ENCODE assay signal across 8 cellular contexts in the genomic region with DNA sequence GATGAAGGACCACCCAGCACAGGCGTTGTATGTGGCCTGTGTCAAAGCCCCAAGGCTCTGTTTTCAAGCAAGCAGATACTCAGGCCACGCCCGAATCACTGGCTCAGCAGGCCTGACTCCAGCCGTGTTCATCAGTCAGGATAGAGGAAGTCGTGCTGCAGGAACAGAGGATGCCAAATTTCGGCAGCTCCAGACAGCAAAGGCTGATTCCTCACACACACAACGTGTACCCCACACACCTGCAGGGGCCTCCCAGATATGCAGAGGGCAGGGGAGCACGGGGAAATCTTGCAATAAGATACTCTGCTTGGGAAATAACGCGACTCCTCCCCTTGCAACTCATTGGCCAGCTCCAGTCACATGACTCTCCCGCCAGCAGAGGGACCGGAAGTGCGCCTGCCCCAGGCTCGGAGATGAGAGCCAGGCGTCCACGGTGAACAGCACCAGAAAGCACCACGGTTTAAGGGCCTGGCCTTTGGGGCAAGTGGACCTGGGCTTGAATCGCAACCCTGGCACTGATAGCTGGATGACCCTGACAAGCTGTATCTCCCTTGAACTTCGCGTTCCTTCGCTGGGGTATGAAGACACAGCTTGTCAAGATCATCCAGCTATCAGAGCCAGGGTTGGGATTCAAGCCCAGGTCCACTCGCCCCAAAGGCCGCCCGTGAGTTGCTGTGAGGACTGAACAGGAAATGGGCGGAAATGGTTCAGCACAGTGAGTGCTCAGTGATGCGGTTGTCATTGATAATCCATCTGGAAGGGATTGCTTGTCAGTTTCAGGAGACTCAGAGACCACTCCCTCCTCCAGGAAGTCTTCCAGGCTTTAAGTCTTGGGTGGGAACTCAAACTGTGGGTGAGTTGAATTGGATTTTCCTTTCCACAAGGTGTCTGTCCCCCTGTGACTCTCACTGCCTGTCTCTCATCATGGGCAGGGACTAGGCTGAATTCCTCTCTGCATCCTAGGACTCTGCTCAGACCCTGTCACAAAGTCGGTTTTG.
DNase-seq lines count a peak whose midpoint lies in the region; ATAC-seq and TF ChIP-seq lines count a peak whose summit lies in the region.

No MANE protein-coding gene starts in this region.

- peak overlapping the region; percentile 70 for H3K9ac ChIP-seq in HCT116 (ENCODE audit: low read length)

- no peaks in the 10 kb centered on the region for H3K36me3 ChIP-seq in HCT116 (ENCODE audit: control insufficient read depth in 1 of 2, insufficient read depth in 2 of 2, low read length in 2 of 2)
- H3K36me3 ChIP-seq in ovary, result no peaks in the 10 kb centered on the region

- CTCF ChIA-PET in HCT116 (lab: Charles Lee), result no interaction called here

- RAD21 ChIA-PET in HCT116 (lab: Charles Lee; ENCODE audit: low non-redundant PET in 1 of 2, low total read pairs in 2 of 2, uncharacterized antibody in 2 of 2, unreplicated experiment in 2 of 2), result no interaction called here

- H3K9me3 ChIP-seq in HCT116 (ENCODE audit: control insufficient read depth in 1 of 2, insufficient read depth in 1 of 2, low read depth in 1 of 2, low read length in 2 of 2) (peaks cover 0 to 3% of the 10 kb centered on the region in 2 experiments; a peak in 1 of 4 replicates), ovary (no peaks in the 10 kb centered on the region)

- H3K9me2 ChIP-seq in HCT116 (ENCODE audit: insufficient read depth), result no peaks in the 10 kb centered on the region

- POLR2A ChIA-PET in HCT116 (lab: Charles Lee), result interaction anchor here (0.9 to 1.4 kb wide), 2 partner anchors 15 to 19 kb away, joined by 3 to 4 read pairs; no protein-coding TSS in a partner anchor

- peak; percentile 70 for DNase-seq in HCT116 (ENCODE audit: low read depth, low spot score)
- DNase-seq in RKO (ENCODE audit: low spot score), result peak; percentile 86
- peak; percentile 24 for DNase-seq in fibroblast of pulmonary artery (ENCODE audit: low read depth)
- peak in 3 of 5 donors; percentile 22 to 40 (median 34) for DNase-seq in ovary
- no peak for DNase-seq in NCI-H345 (lab: John Stamatoyannopoulos, UW)
- DNase-seq in NK-92 treated with Interleukin-12 subunit alpha and Interleukin-12 subunit beta, amount 100 ng/mL, for 24 hours (lab: John Stamatoyannopoulos, UW), result no peak

- H3K79me2 ChIP-seq in HCT116 (ENCODE audit: insufficient read depth, low read length), result no peaks in the 10 kb centered on the region

- TF ChIP-seq POLR2A in HCT116 (IDR thresholded peaks at IDR 0.05; ENCODE audit: borderline replicate concordance, extremely low read depth, insufficient read depth, insufficient read length), result peak; percentile 78
- no peak for TF ChIP-seq POLR2A in ovary (IDR thresholded peaks at IDR 0.05)
- no peak for TF ChIP-seq POLR2A in GM18505 (IDR thresholded peaks at IDR 0.05; ENCODE audit: borderline replicate concordance, extremely low read depth, insufficient read depth, insufficient read length)

- H4K20me1 ChIP-seq in HCT116 (ENCODE audit: insufficient read depth), result no peaks in the 10 kb centered on the region

- TF ChIP-seq EP300 in ovary (IDR thresholded peaks at IDR 0.05), result no peak

- no peak for TF ChIP-seq RAD21 in HCT116 (IDR thresholded peaks at IDR 0.05; ENCODE audit: low read depth)

- 56 to 69% (median 67%) methylated on average over 27 of the region's 27 CpGs for WGBS in ovary, 3 donors

- H3K4me3 ChIP-seq in HCT116 (replicated peaks in 1 of 2; ENCODE audit: low read depth in 1 of 2, low read length in 2 of 2), result peak overlapping the region; percentile 61 to 67
- no peak overlapping the region for H3K4me3 ChIP-seq in fibroblast of pulmonary artery (replicated peaks; ENCODE audit: low read depth, low read length)
- no peak overlapping the region for H3K4me3 ChIP-seq in ovary

- H3K27me3 ChIP-seq in HCT116 (ENCODE audit: insufficient read depth, low read length) (no peaks in the 10 kb centered on the region), ovary (no peaks in the 10 kb centered on the region)

- peak; percentile 87 for ATAC-seq in HCT116
- no peak for ATAC-seq in GM18517 (IDR thresholded peaks at IDR 0.05; ENCODE audit: unreplicated experiment)
- ATAC-seq in GM18505 (IDR thresholded peaks at IDR 0.05; ENCODE audit: unreplicated experiment), result no peak

- no TSS peak for BruUV-seq in HCT116 (replicated peaks; lab: Mats Ljungman, UMichigan)

- H3K4me2 ChIP-seq in HCT116 (ENCODE audit: low read length), result peak overlapping the region; percentile 94

- TF ChIP-seq CTCF in HCT116 (IDR thresholded peaks at IDR 0.05 in 2 of 3, conservative IDR thresholded peaks at IDR 0.05 in 1 of 3; ENCODE audit: borderline replicate concordance in 1 of 3, insufficient read depth in 1 of 3, low read depth in 2 of 3, low read length in 2 of 3) (no peak), fibroblast of pulmonary artery (IDR thresholded peaks at IDR 0.05; ENCODE audit: low read length, missing control alignments) (no peak), ovary (IDR thresholded peaks at IDR 0.05) (no peak)

- peak overlapping the region; percentile 49 for H3K27ac ChIP-seq in HCT116 (ENCODE audit: low read depth, low read length)
- no peak overlapping the region for H3K27ac ChIP-seq in ovary

- peaks cover 0 to 58% of the 10 kb centered on the region in 2 experiments; a peak in 3 of 4 replicates for H3K4me1 ChIP-seq in HCT116 (ENCODE audit: control insufficient read depth in 1 of 2, insufficient read depth in 2 of 2, low read length in 2 of 2)
- no peaks in the 10 kb centered on the region for H3K4me1 ChIP-seq in ovary (ENCODE audit: insufficient read depth)

- peak overlapping the region; percentile 74 for H2AFZ ChIP-seq in HCT116 (ENCODE audit: low read depth, low read length, poor library complexity, severe bottlenecking)

- intact Hi-C loops in HCT116 (cut with micrococcal nuclease), result loop anchor here (5.0 kb wide), 1 partner anchor 255 kb away; no protein-coding TSS in a partner anchor
- intact Hi-C loops in ovary (cut with DNase I), result loop anchor here in 1 of 4 donors (10.0 kb wide), 1 partner anchor 68 kb away; no protein-coding TSS in a partner anchor

TF ChIP-seq in HCT116, 20 proteins besides CTCF, POLR2A, EP300 and RAD21:
- TF ChIP-seq SIN3A (IDR thresholded peaks at IDR 0.05; ENCODE audit: low read depth) (no peak), FOSL1 (IDR thresholded peaks at IDR 0.05; ENCODE audit: low read depth) (no peak), YY1 (IDR thresholded peaks at IDR 0.05; ENCODE audit: extremely low read depth, insufficient replicate concordance, low read depth, low read length) (no peak), CBX3 (IDR thresholded peaks at IDR 0.05; ENCODE audit: low read depth) (0 out of 2 replicates have a peak, but pooled peaks have one; percentile 18), TCF7L2 (IDR thresholded peaks at IDR 0.05; ENCODE audit: borderline replicate concordance, extremely low read depth, insufficient read depth, insufficient read length) (no peak), ZFX (IDR thresholded peaks at IDR 0.05) (peak; percentile 56; the same call in 1 of the 2 replicates), CEBPB (IDR thresholded peaks at IDR 0.05; ENCODE audit: low read depth) (no peak), SP1 (IDR thresholded peaks at IDR 0.05; ENCODE audit: low read depth) (peak; percentile 77), JUND (IDR thresholded peaks at IDR 0.05) (no peak), ZNF274 (IDR thresholded peaks at IDR 0.05; ENCODE audit: low read depth, low read length) (no peak), EGR1 (IDR thresholded peaks at IDR 0.05; ENCODE audit: low read depth) (no peak), EZH2phosphoT487 (IDR thresholded peaks at IDR 0.05; ENCODE audit: borderline replicate concordance) (no peak), EZH2 (IDR thresholded peaks at IDR 0.05) (no peak), SRF (IDR thresholded peaks at IDR 0.05; ENCODE audit: low read depth) (no peak), POLR2AphosphoS5 (IDR thresholded peaks at IDR 0.05; ENCODE audit: low read depth, low read length) (peak; percentile 92)
- TF ChIP-seq, protein P1, sequence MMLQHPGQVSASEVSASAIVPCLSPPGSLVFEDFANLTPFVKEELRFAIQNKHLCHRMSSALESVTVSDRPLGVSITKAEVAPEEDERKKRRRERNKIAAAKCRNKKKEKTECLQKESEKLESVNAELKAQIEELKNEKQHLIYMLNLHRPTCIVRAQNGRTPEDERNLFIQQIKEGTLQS (IDR thresholded peaks at IDR 0.05), result no peak
- TF ChIP-seq, protein P2, sequence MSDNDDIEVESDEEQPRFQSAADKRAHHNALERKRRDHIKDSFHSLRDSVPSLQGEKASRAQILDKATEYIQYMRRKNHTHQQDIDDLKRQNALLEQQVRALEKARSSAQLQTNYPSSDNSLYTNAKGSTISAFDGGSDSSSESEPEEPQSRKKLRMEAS (IDR thresholded peaks at IDR 0.05), result peak; percentile 59; the same call in 1 of the 2 replicates
- TF ChIP-seq, protein P3, sequence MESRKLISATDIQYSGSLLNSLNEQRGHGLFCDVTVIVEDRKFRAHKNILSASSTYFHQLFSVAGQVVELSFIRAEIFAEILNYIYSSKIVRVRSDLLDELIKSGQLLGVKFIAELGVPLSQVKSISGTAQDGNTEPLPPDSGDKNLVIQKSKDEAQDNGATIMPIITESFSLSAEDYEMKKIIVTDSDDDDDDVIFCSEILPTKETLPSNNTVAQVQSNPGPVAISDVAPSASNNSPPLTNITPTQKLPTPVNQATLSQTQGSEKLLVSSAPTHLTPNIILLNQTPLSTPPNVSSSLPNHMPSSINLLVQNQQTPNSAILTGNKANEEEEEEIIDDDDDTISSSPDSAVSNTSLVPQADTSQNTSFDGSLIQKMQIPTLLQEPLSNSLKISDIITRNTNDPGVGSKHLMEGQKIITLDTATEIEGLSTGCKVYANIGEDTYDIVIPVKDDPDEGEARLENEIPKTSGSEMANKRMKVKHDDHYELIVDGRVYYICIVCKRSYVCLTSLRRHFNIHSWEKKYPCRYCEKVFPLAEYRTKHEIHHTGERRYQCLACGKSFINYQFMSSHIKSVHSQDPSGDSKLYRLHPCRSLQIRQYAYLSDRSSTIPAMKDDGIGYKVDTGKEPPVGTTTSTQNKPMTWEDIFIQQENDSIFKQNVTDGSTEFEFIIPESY (IDR thresholded peaks at IDR 0.05; ENCODE audit: extremely low read depth, insufficient replicate concordance, low read length), result no peak

Comparison
In these comparisons a context has a peak if more than half of its experiments do, and no peak if none do; other contexts are left out.
1. DNase-seq: peak in HCT116 (single experiment), RKO (single experiment), fibroblast of pulmonary artery (single experiment) and ovary (3 of 5); none in NCI-H345 (single experiment) and NK-92 treated with Interleukin-12 subunit alpha and Interleukin-12 subunit beta, amount 100 ng/mL, for 24 hours (single experiment).
2. H3K4me3 ChIP-seq: peak in HCT116 (2 of 2); none in fibroblast of pulmonary artery (single experiment) and ovary (single experiment).